8 cellular contexts compared by ENCODE assay signal in the genomic region with DNA sequence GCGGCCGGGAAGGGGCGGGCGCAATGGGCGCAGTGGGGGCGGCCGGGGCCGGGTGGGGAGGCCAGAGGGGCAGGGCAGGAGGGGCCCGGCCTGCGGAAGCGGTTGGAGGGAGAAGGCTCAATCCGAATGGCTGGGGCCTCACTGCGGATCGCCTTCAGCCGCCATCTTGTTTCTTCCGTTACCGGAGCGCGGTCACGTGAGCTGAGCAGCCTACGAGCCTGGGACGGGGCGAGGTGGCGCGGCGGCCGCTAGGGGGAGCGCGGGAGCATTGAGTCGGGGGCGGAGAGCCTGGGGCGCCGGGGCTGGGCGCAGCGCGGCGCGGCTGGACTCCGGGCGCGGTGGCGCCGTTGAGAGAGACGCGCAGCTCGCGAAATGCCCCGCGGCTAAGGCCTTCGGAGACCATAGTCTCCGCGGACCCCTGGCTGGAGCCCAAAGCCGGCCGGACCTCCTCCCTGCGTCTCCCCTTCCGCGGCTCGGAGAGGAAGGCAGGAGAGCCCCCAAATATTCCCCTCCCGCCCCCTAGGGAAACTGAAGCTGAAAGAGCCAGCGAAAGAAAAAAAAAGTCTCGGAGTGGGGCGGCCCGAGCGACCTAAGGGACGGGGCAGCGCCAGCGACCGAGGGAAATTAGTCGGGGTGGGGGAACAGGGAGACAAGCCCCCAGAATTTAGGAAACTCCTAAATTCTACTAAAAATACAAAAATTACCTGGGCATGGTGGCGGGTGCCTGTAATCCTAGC. TPM values are rescaled to one million over a fixed set of nuclear protein-coding genes. Genes with fewer than 3 reads are reported as not detected.
DNase-seq lines count a peak whose midpoint lies in the region; ATAC-seq and TF ChIP-seq lines count a peak whose summit lies in the region.
"Not testable (repeated sequence)": the region's sequence is repeated elsewhere in the genome, so short reads cannot be mapped to it uniquely, and the experiment has no call there.

LRRC37A3 (minus strand) TSS at position 190 of the 737 bp plus-strand sequence. CDS start 22,221 bp downstream, outside the sequence.

- H3K4me3 ChIP-seq in prostate gland (peak within 1 kb of the TSS; percentile 89 to 94), urinary bladder (ENCODE audit: low read depth, low read length) (peak within 1 kb of the TSS; percentile 56)

- 3% methylated on average over 33 of the region's 70 CpGs for WGBS in prostate gland
- WGBS in urinary bladder = 1% methylated on average over 67 of the region's 70 CpGs

- peak; percentile 97 to 99 (median 98) for TF ChIP-seq CTCF in prostate gland (IDR thresholded peaks at IDR 0.05)

- H3K27ac ChIP-seq in prostate gland (peak within 1 kb of the TSS; percentile 96 to 98), urinary bladder (ENCODE audit: low read depth) (peak within 1 kb of the TSS; percentile 89)

- DNase-seq in NCI-H1694 (lab: John Stamatoyannopoulos, UW) (peak; percentile 97), amygdala (lab: John Stamatoyannopoulos, UW) (peak; percentile 67 to 100 (median 98)), left ventricle myocardium superior (peak; percentile 98), prostate gland (ENCODE audit: low spot score) (peak; percentile 98)

- not testable (repeated sequence) for H3K4me1 ChIP-seq in prostate gland (replicated peaks); urinary bladder (ENCODE audit: insufficient read depth)

- TF ChIP-seq POLR2A in prostate gland (IDR thresholded peaks at IDR 0.05) = peak; percentile 78

- H3K36me3 ChIP-seq in prostate gland; urinary bladder (ENCODE audit: insufficient read depth): not testable (repeated sequence)

- intact Hi-C loops in T-helper 1 cell treated with Interleukin-12 subunit alpha and Interleukin-12 subunit beta and Interleukin-4 antibody, amounts not matched to agents 30 ng/mL and 1 ng/mL, for 36 hours (cut with micrococcal nuclease) = loop anchor here (2.0 kb wide), 5 partner anchors 41 to 203 kb away; partner anchors contain the start of gene GNA13
- intact Hi-C loops in left ventricle myocardium superior (cut with micrococcal nuclease) = not testable (repeated sequence)
- intact Hi-C loops in prostate gland (cut with DNase I) = loop anchor here (5.0 kb wide), 1 partner anchor 43 kb away; no protein-coding TSS in a partner anchor

- not testable (repeated sequence) for H3K9me3 ChIP-seq in prostate gland

- peak; percentile 79 for ATAC-seq in GM18499 (IDR thresholded peaks at IDR 0.05; ENCODE audit: insufficient read depth, unreplicated experiment)
- peak; percentile 91 for ATAC-seq in HG02938 (IDR thresholded peaks at IDR 0.05; ENCODE audit: unreplicated experiment)
- peak; percentile 99 for ATAC-seq in left ventricle myocardium superior

- H3K27me3 ChIP-seq in prostate gland (replicated peaks; ENCODE audit: insufficient read depth) = not testable (repeated sequence)

RNA-seq across cellular contexts. Expression of gene LRRC37A3, which starts in this region (rescaled TPM):
- 12.7 and 13.2 TPM in 2 replicates for total RNA-seq in T-helper 1 cell treated with Interleukin-12 subunit alpha and Interleukin-12 subunit beta and Interleukin-4 antibody, amounts not matched to agents 30 ng/mL and 1 ng/mL, for 36 hours
- total RNA-seq in left ventricle myocardium superior (2.7 TPM), prostate gland (1 to 10 TPM; 5.6 to 9.5 TPM), urinary bladder (19.0 TPM)
- 1.7 TPM for polyA plus RNA-seq in urinary bladder

Comparison
In these comparisons a context has a peak if more than half of its experiments do, and no peak if none do; other contexts are left out.
1. Peak in every context shown above with its lines: DNase-seq, ATAC-seq, H3K4me3 ChIP-seq and H3K27ac ChIP-seq.